1 cellular context compared by ENCODE assay signal in the genomic region with DNA sequence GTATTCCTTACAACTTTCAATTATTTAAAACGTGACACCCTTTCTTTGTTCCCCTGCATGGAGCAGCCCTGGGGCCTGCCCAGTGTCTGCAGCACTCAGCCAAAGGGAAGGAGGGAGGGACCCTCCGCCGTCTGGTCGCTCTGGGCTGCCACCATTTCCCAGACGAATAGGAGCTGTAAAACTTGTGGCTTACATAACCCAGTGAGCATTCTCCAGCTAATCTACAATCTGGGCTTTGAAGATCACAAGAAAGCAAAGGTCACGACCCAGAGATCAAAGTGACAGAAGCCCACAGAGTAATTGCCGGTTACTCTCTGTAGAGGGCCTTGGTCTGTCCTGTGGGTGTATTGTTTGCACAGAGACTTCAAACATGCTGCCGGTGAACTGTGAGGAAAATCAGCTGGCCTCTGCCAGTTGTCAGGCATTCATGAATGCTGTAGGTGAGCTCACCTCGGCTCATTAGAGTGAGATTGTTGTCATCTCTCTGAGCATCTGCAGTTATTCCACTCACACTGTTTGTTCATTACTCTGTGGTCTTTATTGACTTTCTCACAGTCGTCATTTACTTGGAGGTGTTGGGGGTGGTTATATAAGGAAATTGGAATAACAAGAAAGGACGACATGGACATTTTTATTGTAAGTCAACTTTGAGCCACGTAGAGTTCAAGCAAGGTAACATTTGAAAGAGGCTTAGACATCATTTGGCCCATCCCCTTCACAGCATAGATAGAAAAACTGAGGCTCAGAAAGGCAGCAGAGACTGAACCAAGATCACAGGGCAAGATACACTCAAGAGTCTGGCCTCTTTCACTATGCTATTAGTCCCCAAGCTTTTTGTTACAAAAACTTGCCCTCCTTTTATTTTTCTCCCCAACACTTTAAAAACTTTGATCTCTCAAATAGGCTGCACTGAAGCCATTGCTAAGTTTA.
A peak's percentile ranks its signal among the peaks of the same experiment; 100 is the strongest.
TF ChIP-seq lines count a peak whose summit lies in the region.

No MANE protein-coding gene starts in this region.

TF ChIP-seq in HepG2, 621 proteins besides CTCF, POLR2A, EP300 and RAD21 (continued from another document and continues in another):
- TF ChIP-seq BRCA1 (CRISPR knock-in tag; IDR thresholded peaks at IDR 0.05) (no peak), ZNF549 (CRISPR knock-in tag; IDR thresholded peaks at IDR 0.05) (no peak), ZBTB7A (CRISPR knock-in tag; IDR thresholded peaks at IDR 0.05) (peak; percentile 67), MEIS2 (CRISPR knock-in tag; IDR thresholded peaks at IDR 0.05) (peak; percentile 96), ZNF713 (CRISPR knock-in tag; IDR thresholded peaks at IDR 0.05) (no peak), KLF6 (CRISPR knock-in tag; IDR thresholded peaks at IDR 0.05) (peak; percentile 78; the same call in 1 of the 2 replicates), SAFB2 (CRISPR knock-in tag; IDR thresholded peaks at IDR 0.05; ENCODE audit: borderline replicate concordance, low read depth) (no peak), TBL1XR1 (IDR thresholded peaks at IDR 0.05; ENCODE audit: borderline replicate concordance, low read length, partially characterized antibody) (peak; percentile 99), HNRNPL (IDR thresholded peaks at IDR 0.05; ENCODE audit: low read depth, low read length) (0 out of 2 replicates have a peak, but pooled peaks have one; percentile 30), ZNF839 (CRISPR knock-in tag; IDR thresholded peaks at IDR 0.05; ENCODE audit: borderline replicate concordance) (no peak), ZNF607 (CRISPR knock-in tag; IDR thresholded peaks at IDR 0.05; ENCODE audit: borderline replicate concordance) (0 out of 2 replicates have a peak, but pooled peaks have one; percentile 46), KAT2B (IDR thresholded peaks at IDR 0.05; ENCODE audit: borderline replicate concordance, low read depth, low read length) (no peak), PHF20 (CRISPR knock-in tag; IDR thresholded peaks at IDR 0.05) (no peak; the same call in 1 of the 2 replicates), MTF2 (CRISPR knock-in tag; IDR thresholded peaks at IDR 0.05; ENCODE audit: borderline replicate concordance) (no peak), GABPB1 (CRISPR knock-in tag; IDR thresholded peaks at IDR 0.05) (peak; percentile 42; the same call in 1 of the 2 replicates), ZNF879 (CRISPR knock-in tag; IDR thresholded peaks at IDR 0.05) (no peak), ZNF598 (CRISPR knock-in tag; IDR thresholded peaks at IDR 0.05; ENCODE audit: borderline replicate concordance) (peak; percentile 62; the same call in 1 of the 2 replicates), PITX1 (CRISPR knock-in tag; IDR thresholded peaks at IDR 0.05) (peak; percentile 95), RNF2 (conservative IDR thresholded peaks at IDR 0.05; ENCODE audit: low read depth) (no peak), ZFP36L2 (CRISPR knock-in tag; IDR thresholded peaks at IDR 0.05) (no peak), ZZZ3 (CRISPR knock-in tag; IDR thresholded peaks at IDR 0.05; ENCODE audit: borderline replicate concordance) (no peak), ZNF7 (CRISPR knock-in tag; IDR thresholded peaks at IDR 0.05) (no peak), ZNF781 (CRISPR knock-in tag; IDR thresholded peaks at IDR 0.05; ENCODE audit: borderline replicate concordance, not compliant biosample characterization) (peak; percentile 96), HES4 (CRISPR knock-in tag; IDR thresholded peaks at IDR 0.05; ENCODE audit: borderline replicate concordance) (no peak), ZNF615 (CRISPR knock-in tag; IDR thresholded peaks at IDR 0.05; ENCODE audit: borderline replicate concordance) (peak; percentile 3; the same call in 1 of the 2 replicates), SATB2 (CRISPR knock-in tag; IDR thresholded peaks at IDR 0.05) (no peak), ZNF562 (CRISPR knock-in tag; IDR thresholded peaks at IDR 0.05; ENCODE audit: borderline replicate concordance) (no peak), ZNF468 (CRISPR knock-in tag; IDR thresholded peaks at IDR 0.05) (no peak), ZNF256 (CRISPR knock-in tag; conservative IDR thresholded peaks at IDR 0.05) (no peak), NPAS2 (CRISPR knock-in tag; IDR thresholded peaks at IDR 0.05; ENCODE audit: borderline replicate concordance) (no peak), SP140L (CRISPR knock-in tag; IDR thresholded peaks at IDR 0.05; ENCODE audit: borderline replicate concordance) (peak; percentile 90; the same call in 1 of the 2 replicates), ZNF589 (CRISPR knock-in tag; conservative IDR thresholded peaks at IDR 0.05) (peak; percentile 90; the same call in 1 of the 2 replicates), MIXL1 (CRISPR knock-in tag; IDR thresholded peaks at IDR 0.05) (peak; percentile 97), SMARCE1 (IDR thresholded peaks at IDR 0.05; ENCODE audit: borderline replicate concordance) (no peak), AGO1 (IDR thresholded peaks at IDR 0.05; ENCODE audit: low read depth, low read length, poor library complexity, severe bottlenecking) (no peak), JUNB (CRISPR knock-in tag; IDR thresholded peaks at IDR 0.05; ENCODE audit: borderline replicate concordance) (peak; percentile 64; the same call in 1 of the 2 replicates)
- TF ChIP-seq, protein P1, sequence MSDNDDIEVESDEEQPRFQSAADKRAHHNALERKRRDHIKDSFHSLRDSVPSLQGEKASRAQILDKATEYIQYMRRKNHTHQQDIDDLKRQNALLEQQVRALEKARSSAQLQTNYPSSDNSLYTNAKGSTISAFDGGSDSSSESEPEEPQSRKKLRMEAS (IDR thresholded peaks at IDR 0.05): peak; percentile 58
- TF ChIP-seq, protein P2, sequence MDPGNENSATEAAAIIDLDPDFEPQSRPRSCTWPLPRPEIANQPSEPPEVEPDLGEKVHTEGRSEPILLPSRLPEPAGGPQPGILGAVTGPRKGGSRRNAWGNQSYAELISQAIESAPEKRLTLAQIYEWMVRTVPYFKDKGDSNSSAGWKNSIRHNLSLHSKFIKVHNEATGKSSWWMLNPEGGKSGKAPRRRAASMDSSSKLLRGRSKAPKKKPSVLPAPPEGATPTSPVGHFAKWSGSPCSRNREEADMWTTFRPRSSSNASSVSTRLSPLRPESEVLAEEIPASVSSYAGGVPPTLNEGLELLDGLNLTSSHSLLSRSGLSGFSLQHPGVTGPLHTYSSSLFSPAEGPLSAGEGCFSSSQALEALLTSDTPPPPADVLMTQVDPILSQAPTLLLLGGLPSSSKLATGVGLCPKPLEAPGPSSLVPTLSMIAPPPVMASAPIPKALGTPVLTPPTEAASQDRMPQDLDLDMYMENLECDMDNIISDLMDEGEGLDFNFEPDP (CRISPR knock-in tag; conservative IDR thresholded peaks at IDR 0.05): no peak
- TF ChIP-seq, protein P3, sequence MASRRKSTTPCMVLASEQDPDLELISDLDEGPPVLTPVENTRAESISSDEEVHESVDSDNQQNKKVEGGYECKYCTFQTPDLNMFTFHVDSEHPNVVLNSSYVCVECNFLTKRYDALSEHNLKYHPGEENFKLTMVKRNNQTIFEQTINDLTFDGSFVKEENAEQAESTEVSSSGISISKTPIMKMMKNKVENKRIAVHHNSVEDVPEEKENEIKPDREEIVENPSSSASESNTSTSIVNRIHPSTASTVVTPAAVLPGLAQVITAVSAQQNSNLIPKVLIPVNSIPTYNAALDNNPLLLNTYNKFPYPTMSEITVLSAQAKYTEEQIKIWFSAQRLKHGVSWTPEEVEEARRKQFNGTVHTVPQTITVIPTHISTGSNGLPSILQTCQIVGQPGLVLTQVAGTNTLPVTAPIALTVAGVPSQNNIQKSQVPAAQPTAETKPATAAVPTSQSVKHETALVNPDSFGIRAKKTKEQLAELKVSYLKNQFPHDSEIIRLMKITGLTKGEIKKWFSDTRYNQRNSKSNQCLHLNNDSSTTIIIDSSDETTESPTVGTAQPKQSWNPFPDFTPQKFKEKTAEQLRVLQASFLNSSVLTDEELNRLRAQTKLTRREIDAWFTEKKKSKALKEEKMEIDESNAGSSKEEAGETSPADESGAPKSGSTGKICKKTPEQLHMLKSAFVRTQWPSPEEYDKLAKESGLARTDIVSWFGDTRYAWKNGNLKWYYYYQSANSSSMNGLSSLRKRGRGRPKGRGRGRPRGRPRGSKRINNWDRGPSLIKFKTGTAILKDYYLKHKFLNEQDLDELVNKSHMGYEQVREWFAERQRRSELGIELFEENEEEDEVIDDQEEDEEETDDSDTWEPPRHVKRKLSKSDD (CRISPR knock-in tag; IDR thresholded peaks at IDR 0.05; ENCODE audit: low read depth): peak; percentile 53
- TF ChIP-seq, protein P4, sequence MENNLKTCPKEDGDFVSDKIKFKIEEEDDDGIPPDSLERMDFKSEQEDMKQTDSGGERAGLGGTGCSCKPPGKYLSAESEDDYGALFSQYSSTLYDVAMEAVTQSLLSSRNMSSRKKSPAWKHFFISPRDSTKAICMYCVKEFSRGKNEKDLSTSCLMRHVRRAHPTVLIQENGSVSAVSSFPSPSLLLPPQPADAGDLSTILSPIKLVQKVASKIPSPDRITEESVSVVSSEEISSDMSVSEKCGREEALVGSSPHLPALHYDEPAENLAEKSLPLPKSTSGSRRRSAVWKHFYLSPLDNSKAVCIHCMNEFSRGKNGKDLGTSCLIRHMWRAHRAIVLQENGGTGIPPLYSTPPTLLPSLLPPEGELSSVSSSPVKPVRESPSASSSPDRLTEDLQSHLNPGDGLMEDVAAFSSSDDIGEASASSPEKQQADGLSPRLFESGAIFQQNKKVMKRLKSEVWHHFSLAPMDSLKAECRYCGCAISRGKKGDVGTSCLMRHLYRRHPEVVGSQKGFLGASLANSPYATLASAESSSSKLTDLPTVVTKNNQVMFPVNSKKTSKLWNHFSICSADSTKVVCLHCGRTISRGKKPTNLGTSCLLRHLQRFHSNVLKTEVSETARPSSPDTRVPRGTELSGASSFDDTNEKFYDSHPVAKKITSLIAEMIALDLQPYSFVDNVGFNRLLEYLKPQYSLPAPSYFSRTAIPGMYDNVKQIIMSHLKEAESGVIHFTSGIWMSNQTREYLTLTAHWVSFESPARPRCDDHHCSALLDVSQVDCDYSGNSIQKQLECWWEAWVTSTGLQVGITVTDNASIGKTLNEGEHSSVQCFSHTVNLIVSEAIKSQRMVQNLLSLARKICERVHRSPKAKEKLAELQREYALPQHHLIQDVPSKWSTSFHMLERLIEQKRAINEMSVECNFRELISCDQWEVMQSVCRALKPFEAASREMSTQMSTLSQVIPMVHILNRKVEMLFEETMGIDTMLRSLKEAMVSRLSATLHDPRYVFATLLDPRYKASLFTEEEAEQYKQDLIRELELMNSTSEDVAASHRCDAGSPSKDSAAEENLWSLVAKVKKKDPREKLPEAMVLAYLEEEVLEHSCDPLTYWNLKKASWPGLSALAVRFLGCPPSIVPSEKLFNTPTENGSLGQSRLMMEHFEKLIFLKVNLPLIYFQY (CRISPR knock-in tag; IDR thresholded peaks at IDR 0.05; ENCODE audit: borderline replicate concordance): peak; percentile 89
- TF ChIP-seq, protein P5, sequence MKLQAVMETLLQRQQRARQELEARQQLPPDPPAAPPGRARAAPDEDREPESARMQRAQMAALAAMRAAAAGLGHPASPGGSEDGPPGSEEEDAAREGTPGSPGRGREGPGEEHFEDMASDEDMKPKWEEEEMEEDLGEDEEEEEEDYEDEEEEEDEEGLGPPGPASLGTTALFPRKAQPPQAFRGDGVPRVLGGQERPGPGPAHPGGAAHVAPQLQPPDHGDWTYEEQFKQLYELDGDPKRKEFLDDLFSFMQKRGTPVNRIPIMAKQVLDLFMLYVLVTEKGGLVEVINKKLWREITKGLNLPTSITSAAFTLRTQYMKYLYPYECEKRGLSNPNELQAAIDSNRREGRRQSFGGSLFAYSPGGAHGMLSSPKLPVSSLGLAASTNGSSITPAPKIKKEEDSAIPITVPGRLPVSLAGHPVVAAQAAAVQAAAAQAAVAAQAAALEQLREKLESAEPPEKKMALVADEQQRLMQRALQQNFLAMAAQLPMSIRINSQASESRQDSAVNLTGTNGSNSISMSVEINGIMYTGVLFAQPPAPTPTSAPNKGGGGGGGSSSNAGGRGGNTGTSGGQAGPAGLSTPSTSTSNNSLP (IDR thresholded peaks at IDR 0.05; ENCODE audit: low read depth, low read length): peak; percentile 89
- TF ChIP-seq, protein P6, sequence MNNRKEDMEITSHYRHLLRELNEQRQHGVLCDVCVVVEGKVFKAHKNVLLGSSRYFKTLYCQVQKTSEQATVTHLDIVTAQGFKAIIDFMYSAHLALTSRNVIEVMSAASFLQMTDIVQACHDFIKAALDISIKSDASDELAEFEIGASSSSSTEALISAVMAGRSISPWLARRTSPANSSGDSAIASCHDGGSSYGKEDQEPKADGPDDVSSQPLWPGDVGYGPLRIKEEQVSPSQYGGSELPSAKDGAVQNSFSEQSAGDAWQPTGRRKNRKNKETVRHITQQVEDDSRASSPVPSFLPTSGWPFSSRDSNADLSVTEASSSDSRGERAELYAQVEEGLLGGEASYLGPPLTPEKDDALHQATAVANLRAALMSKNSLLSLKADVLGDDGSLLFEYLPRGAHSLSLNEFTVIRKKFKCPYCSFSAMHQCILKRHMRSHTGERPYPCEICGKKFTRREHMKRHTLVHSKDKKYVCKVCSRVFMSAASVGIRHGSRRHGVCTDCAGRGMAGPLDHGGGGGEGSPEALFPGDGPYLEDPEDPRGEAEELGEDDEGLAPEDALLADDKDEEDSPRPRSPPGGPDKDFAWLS (CRISPR knock-in tag; IDR thresholded peaks at IDR 0.05; ENCODE audit: borderline replicate concordance): no peak; the same call in 1 of the 2 replicates
- TF ChIP-seq, protein P7, sequence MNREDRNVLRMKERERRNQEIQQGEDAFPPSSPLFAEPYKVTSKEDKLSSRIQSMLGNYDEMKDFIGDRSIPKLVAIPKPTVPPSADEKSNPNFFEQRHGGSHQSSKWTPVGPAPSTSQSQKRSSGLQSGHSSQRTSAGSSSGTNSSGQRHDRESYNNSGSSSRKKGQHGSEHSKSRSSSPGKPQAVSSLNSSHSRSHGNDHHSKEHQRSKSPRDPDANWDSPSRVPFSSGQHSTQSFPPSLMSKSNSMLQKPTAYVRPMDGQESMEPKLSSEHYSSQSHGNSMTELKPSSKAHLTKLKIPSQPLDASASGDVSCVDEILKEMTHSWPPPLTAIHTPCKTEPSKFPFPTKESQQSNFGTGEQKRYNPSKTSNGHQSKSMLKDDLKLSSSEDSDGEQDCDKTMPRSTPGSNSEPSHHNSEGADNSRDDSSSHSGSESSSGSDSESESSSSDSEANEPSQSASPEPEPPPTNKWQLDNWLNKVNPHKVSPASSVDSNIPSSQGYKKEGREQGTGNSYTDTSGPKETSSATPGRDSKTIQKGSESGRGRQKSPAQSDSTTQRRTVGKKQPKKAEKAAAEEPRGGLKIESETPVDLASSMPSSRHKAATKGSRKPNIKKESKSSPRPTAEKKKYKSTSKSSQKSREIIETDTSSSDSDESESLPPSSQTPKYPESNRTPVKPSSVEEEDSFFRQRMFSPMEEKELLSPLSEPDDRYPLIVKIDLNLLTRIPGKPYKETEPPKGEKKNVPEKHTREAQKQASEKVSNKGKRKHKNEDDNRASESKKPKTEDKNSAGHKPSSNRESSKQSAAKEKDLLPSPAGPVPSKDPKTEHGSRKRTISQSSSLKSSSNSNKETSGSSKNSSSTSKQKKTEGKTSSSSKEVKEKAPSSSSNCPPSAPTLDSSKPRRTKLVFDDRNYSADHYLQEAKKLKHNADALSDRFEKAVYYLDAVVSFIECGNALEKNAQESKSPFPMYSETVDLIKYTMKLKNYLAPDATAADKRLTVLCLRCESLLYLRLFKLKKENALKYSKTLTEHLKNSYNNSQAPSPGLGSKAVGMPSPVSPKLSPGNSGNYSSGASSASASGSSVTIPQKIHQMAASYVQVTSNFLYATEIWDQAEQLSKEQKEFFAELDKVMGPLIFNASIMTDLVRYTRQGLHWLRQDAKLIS (CRISPR knock-in tag; IDR thresholded peaks at IDR 0.05): 0 out of 2 replicates have a peak, but pooled peaks have one; percentile 39
